In genomic region chr10:116011929-116012328, GRCh38 we compare ENCODE assay signal across 31 cellular contexts.
"Had no signal": no experiment of that assay in that cellular context is flagged by ENCODE, and none has a peak within 500 bp of the region (broad histone marks: within the 10 kb centered on the region; RNA-seq: fewer than 3 reads in every experiment).

No MANE protein-coding gene starts in this region.

- H3K4me3 ChIP-seq: neural progenitor cell, psoas muscle, skin epidermis, smooth muscle cell, spleen, suprapubic skin, testis, tibial artery, transverse colon, upper lobe of right lung, uterus had no signal

- H3K4me2 ChIP-seq: neural progenitor cell, smooth muscle cell had no signal

- H3K36me3 ChIP-seq: neural progenitor cell, spleen, suprapubic skin, tibial artery, transverse colon, upper lobe of right lung, uterus had no signal

- H3K9ac ChIP-seq: neural progenitor cell, parathyroid adenoma had no signal

- H3K9me3 Mint-ChIP-seq: type B pancreatic cell had no signal

- H3K27ac ChIP-seq: neural progenitor cell, parathyroid adenoma, psoas muscle, skin epidermis, spleen, suprapubic skin, testis, tibial artery, transverse colon, upper lobe of right lung, uterus had no signal

- H3K4me1 ChIP-seq: neural progenitor cell, parathyroid adenoma, psoas muscle, spleen, suprapubic skin, testis, tibial artery, transverse colon, upper lobe of right lung, uterus had no signal

- H3K4me1 Mint-ChIP-seq: naive thymus-derived CD4-positive, alpha-beta T cell; natural killer cell; stimulated activated memory B cell treated with anti-CD40 and anti-IgM and Interleukin-4, amounts not matched to agents 10 μg/mL and 1 μg/mL and 100 μg/mL, for 72 hours; stimulated activated naive CD8-positive, alpha-beta T cell treated with anti-CD3 and anti-CD28 coated beads, Interleukin-15, amount 100 ng/mL, for 72 hours had no signal

- DNase-seq: naive thymus-derived CD4-positive, alpha-beta T cell; natural killer cell; occipital lobe; posterior cingulate gyrus; psoas muscle; right cardiac atrium; spleen; stimulated activated CD4-positive, alpha-beta T cell treated with anti-CD3 and anti-CD28 coated beads, Interleukin-12 subunit alpha, Interleukin-12 subunit beta, amount 100 ng/mL, for 4 hours; stimulated activated CD4-positive, alpha-beta T cell treated with anti-CD3 and anti-CD28 coated beads, Interleukin-1b, Interleukin-23, amount 100 ng/mL, for 48 hours; stimulated activated CD4-positive, alpha-beta T cell treated with anti-CD3 and anti-CD28 coated beads, Interleukin-4, amount 100 ng/mL, for 1 hour; stimulated activated CD4-positive, alpha-beta T cell treated with anti-CD3 and anti-CD28 coated beads, Interleukin-4, amount 100 ng/mL, for 4 hours; stimulated activated CD8-positive, alpha-beta memory T cell treated with anti-CD3 and anti-CD28 coated beads, Interleukin-4, amount 100 ng/mL, for 48 hours; stimulated activated naive CD4-positive, alpha-beta T cell; stimulated activated naive CD8-positive, alpha-beta T cell treated with anti-CD3 and anti-CD28 coated beads, Interleukin-15, amount 100 ng/mL, for 72 hours; stimulated activated naive CD8-positive, alpha-beta T cell treated with anti-CD3 and anti-CD28 coated beads, Interleukin-15, Interleukin-2, amounts not matched to agents 100 U/mL and 50 U/mL, for 24 hours; substantia nigra; testis; tibial artery; transverse colon; upper lobe of right lung; uterus had no signal

- H3K27me3 ChIP-seq: neural progenitor cell, spleen, testis, tibial artery, transverse colon, upper lobe of right lung, uterus had no signal

- H2AFZ ChIP-seq: neural progenitor cell, parathyroid adenoma had no signal

- H3K4me3 Mint-ChIP-seq: naive thymus-derived CD4-positive, alpha-beta T cell; natural killer cell; nephron; neural progenitor cell; stimulated activated memory B cell treated with anti-CD40 and anti-IgM and Interleukin-4, amounts not matched to agents 10 μg/mL and 1 μg/mL and 100 μg/mL, for 72 hours; stimulated activated naive CD8-positive, alpha-beta T cell treated with anti-CD3 and anti-CD28 coated beads, Interleukin-15, amount 100 ng/mL, for 72 hours; type B pancreatic cell had no signal

- H3K79me2 ChIP-seq: parathyroid adenoma had no signal

- ATAC-seq: naive thymus-derived CD4-positive, alpha-beta T cell; natural killer cell; psoas muscle; right cardiac atrium; sciatic nerve; stimulated activated memory B cell treated with anti-CD40 and anti-IgM and Interleukin-4, amounts not matched to agents 10 μg/mL and 1 μg/mL and 100 μg/mL, for 72 hours; stimulated activated naive CD8-positive, alpha-beta T cell treated with anti-CD3 and anti-CD28 coated beads, Interleukin-15, amount 100 ng/mL, for 72 hours; stimulated activated naive CD8-positive, alpha-beta T cell treated with anti-CD3 and anti-CD28 coated beads, Interleukin-15, Interleukin-2, amounts not matched to agents 100 U/mL and 50 U/mL, for 24 hours; upper lobe of right lung had no signal

- H3K27me3 Mint-ChIP-seq: naive thymus-derived CD4-positive, alpha-beta T cell; stimulated activated memory B cell treated with anti-CD40 and anti-IgM and Interleukin-4, amounts not matched to agents 10 μg/mL and 1 μg/mL and 100 μg/mL, for 72 hours; stimulated activated naive CD8-positive, alpha-beta T cell treated with anti-CD3 and anti-CD28 coated beads, Interleukin-15, amount 100 ng/mL, for 72 hours had no signal

- H3K27ac Mint-ChIP-seq: naive thymus-derived CD4-positive, alpha-beta T cell; natural killer cell; nephron; neural progenitor cell; progenitor cell of endocrine pancreas; stimulated activated memory B cell treated with anti-CD40 and anti-IgM and Interleukin-4, amounts not matched to agents 10 μg/mL and 1 μg/mL and 100 μg/mL, for 72 hours; stimulated activated naive CD8-positive, alpha-beta T cell treated with anti-CD3 and anti-CD28 coated beads, Interleukin-15, amount 100 ng/mL, for 72 hours; type B pancreatic cell had no signal

- H3K36me3 Mint-ChIP-seq: naive thymus-derived CD4-positive, alpha-beta T cell; natural killer cell; neural progenitor cell; stimulated activated memory B cell treated with anti-CD40 and anti-IgM and Interleukin-4, amounts not matched to agents 10 μg/mL and 1 μg/mL and 100 μg/mL, for 72 hours; type B pancreatic cell had no signal

- H3K9me3 ChIP-seq: psoas muscle, testis, transverse colon, upper lobe of right lung, uterus had no signal
